Comparison of ENCODE assay signal across 8 cellular contexts in the genomic region with DNA sequence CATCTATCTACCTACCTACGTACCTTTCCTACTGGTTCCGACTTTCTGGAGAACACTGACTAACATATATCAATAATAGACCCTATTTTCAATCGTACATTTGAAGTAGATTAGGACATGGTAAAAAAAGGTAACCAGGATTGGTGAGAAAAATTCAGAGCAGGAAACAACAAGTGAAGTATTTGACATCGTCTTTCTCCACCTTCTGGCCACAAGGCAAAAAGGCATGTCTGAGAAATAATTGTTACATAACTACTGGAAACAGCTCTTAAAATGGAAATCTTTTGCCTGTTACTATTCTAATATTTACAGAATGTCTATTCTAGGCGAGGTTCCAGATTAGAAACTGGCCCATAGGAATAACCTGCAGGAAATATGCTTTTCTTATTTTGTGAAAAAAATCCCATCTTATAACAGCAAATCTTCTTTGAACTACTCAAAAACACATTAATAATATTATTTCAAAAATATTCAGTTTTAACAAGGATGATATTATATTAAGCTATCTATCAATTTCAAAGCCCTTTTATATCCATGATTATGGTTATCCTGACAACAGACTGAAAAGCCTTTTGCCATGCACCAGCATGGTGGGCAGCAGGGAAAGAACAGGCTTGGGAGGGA.
DNase-seq lines count a peak whose midpoint lies in the region; ATAC-seq and TF ChIP-seq lines count a peak whose summit lies in the region.

No MANE protein-coding gene starts in this region.

- H3K36me3 Mint-ChIP-seq in CD4-positive, alpha-beta T cell (ENCODE audit: low read depth): no peaks in the 10 kb centered on the region
- H3K36me3 Mint-ChIP-seq in brain: no peaks in the 10 kb centered on the region

- H3K9me3 Mint-ChIP-seq in CD4-positive, alpha-beta T cell: no peaks in the 10 kb centered on the region
- no peaks in the 10 kb centered on the region for H3K9me3 Mint-ChIP-seq in brain

- no peak overlapping the region for H3K27ac ChIP-seq in CD4-positive, alpha-beta T cell (ENCODE audit: low read depth, low read length)
- H3K27ac ChIP-seq in vagina (peak overlapping the region; percentile 28), mesenchymal stem cell (ENCODE audit: low read length, poor library complexity, severe bottlenecking) (no peak overlapping the region)

- no peak overlapping the region for H2AK5ac ChIP-seq in mesenchymal stem cell (ENCODE audit: low read length, severe bottlenecking)

- no peak overlapping the region for H3K4me3 Mint-ChIP-seq in CD4-positive, alpha-beta T cell
- H3K4me3 Mint-ChIP-seq in brain: no peak overlapping the region

- H3K23ac ChIP-seq in mesenchymal stem cell (ENCODE audit: low read length in 2 of 2): no peak overlapping the region

- no peak overlapping the region for H3K14ac ChIP-seq in mesenchymal stem cell (ENCODE audit: low read length in 2 of 2)

- CTCF ChIA-PET in CD4-positive, alpha-beta T cell (lab: Charles Lee): interaction anchor here (0.7 to 1.3 kb wide), 6 partner anchors 320 to 1935 kb away, joined by 3 to 16 read pairs (median 4); no protein-coding TSS in a partner anchor

- H3K27me3 Mint-ChIP-seq in CD4-positive, alpha-beta T cell: no peaks in the 10 kb centered on the region
- peaks cover 2% of the 10 kb centered on the region for H3K27me3 Mint-ChIP-seq in brain

- H3K9me3 ChIP-seq in CD4-positive, alpha-beta T cell (ENCODE audit: control insufficient read depth, low read length): no peaks in the 10 kb centered on the region
- no peaks in the 10 kb centered on the region for H3K9me3 ChIP-seq in vagina
- no peaks in the 10 kb centered on the region for H3K9me3 ChIP-seq in mesenchymal stem cell (ENCODE audit: control insufficient read depth, low read length)

- H2BK12ac ChIP-seq in mesenchymal stem cell (ENCODE audit: low read length in 2 of 2): no peak overlapping the region

- intact Hi-C loops in CD4-positive, alpha-beta T cell (cut with DNase I, micrococcal nuclease): loop anchor here (1.0 to 2.0 kb wide), 3 partner anchors 321 to 1936 kb away; no protein-coding TSS in a partner anchor
- intact Hi-C loops in vagina (cut with DNase I): loop anchor here (5.0 kb wide), 1 partner anchor 188 kb away; no protein-coding TSS in a partner anchor

- H3K9ac ChIP-seq in mesenchymal stem cell (ENCODE audit: low read length): no peak overlapping the region

- H3K4me1 Mint-ChIP-seq in CD4-positive, alpha-beta T cell (ENCODE audit: low read depth): no peaks in the 10 kb centered on the region
- H3K4me1 Mint-ChIP-seq in brain: peaks cover 11% of the 10 kb centered on the region

- no peak overlapping the region for H2BK120ac ChIP-seq in mesenchymal stem cell (ENCODE audit: low read depth, low read length)

- H3K4me2 ChIP-seq in mesenchymal stem cell (ENCODE audit: low read length, poor library complexity, severe bottlenecking): no peak overlapping the region

- H3K4me1 ChIP-seq in vagina (peaks cover 9% of the 10 kb centered on the region), mesenchymal stem cell (ENCODE audit: control insufficient read depth, insufficient read depth, low read depth, low read length) (no peaks in the 10 kb centered on the region)

- no peaks in the 10 kb centered on the region for H3K79me1 ChIP-seq in mesenchymal stem cell (replicated peaks; ENCODE audit: low read length, poor library complexity, severe bottlenecking)

- H4K91ac ChIP-seq in mesenchymal stem cell (ENCODE audit: low read length): no peak overlapping the region

- H3K36me3 ChIP-seq in vagina: no peaks in the 10 kb centered on the region
- H3K36me3 ChIP-seq in mesenchymal stem cell (ENCODE audit: control insufficient read depth in 1 of 2, insufficient read depth in 2 of 2, low read depth in 1 of 2, low read length in 2 of 2): no peaks in the 10 kb centered on the region

- no peak overlapping the region for H4K8ac ChIP-seq in mesenchymal stem cell (ENCODE audit: low read length)

- no peak overlapping the region for H2AFZ ChIP-seq in mesenchymal stem cell (ENCODE audit: low read depth, low read length)

- no peak overlapping the region for H3K4ac ChIP-seq in mesenchymal stem cell (ENCODE audit: low read depth in 1 of 2, low read length in 2 of 2)

- TF ChIP-seq POLR2A in vagina (IDR thresholded peaks at IDR 0.05) (no peak), GM18505 (IDR thresholded peaks at IDR 0.05; ENCODE audit: borderline replicate concordance, extremely low read depth, insufficient read depth, insufficient read length) (no peak)

- no peak overlapping the region for H2BK5ac ChIP-seq in mesenchymal stem cell (ENCODE audit: low read depth, low read length, poor library complexity, severe bottlenecking)

- no peak overlapping the region for H3K18ac ChIP-seq in mesenchymal stem cell (ENCODE audit: low read depth in 1 of 2, low read length in 2 of 2)

- H3K4me3 ChIP-seq in vagina (no peak overlapping the region), mesenchymal stem cell (ENCODE audit: insufficient read depth in 1 of 2, low read depth in 1 of 2, low read length in 2 of 2) (no peak overlapping the region)

- H3K27me3 ChIP-seq in CD4-positive, alpha-beta T cell (ENCODE audit: control insufficient read depth, insufficient read depth, low read length): no peaks in the 10 kb centered on the region
- H3K27me3 ChIP-seq in vagina: no peaks in the 10 kb centered on the region
- H3K27me3 ChIP-seq in mesenchymal stem cell (ENCODE audit: control insufficient read depth in 1 of 2, insufficient read depth in 1 of 2, low read length in 2 of 2): no peaks in the 10 kb centered on the region

- POLR2A ChIA-PET in CD4-positive, alpha-beta T cell (lab: Charles Lee): interaction anchor here (0.6 to 1.0 kb wide), 2 partner anchors 320 to 1935 kb away, joined by 3 to 7 read pairs; no protein-coding TSS in a partner anchor

- DNase-seq in CD4-positive, alpha-beta T cell: peak in 1 of 10 experiments; percentile 2
- peak; percentile 75 for DNase-seq in GM20000 (ENCODE audit: low spot score)
- peak; percentile 63 for DNase-seq in NCI-H2227 (lab: John Stamatoyannopoulos, UW; ENCODE audit: unreplicated experiment)
- DNase-seq in kidney tubule cell (ENCODE audit: low spot score): peak; percentile 20
- DNase-seq in vagina (ENCODE audit: extremely low spot score in 2 of 2): no peak
- no peak for DNase-seq in mesenchymal stem cell

- no peak overlapping the region for H2BK15ac ChIP-seq in mesenchymal stem cell (ENCODE audit: low read depth, poor library complexity, severe bottlenecking)

- 82% methylated on average over 3 of the region's 5 CpGs for WGBS in mesenchymal stem cell

- no peak overlapping the region for H3K27ac Mint-ChIP-seq in CD4-positive, alpha-beta T cell
- no peak overlapping the region for H3K27ac Mint-ChIP-seq in brain

- peak; percentile 60 for TF ChIP-seq CTCF in CD4-positive, alpha-beta T cell (IDR thresholded peaks at IDR 0.05)
- TF ChIP-seq CTCF in GM20000 (IDR thresholded peaks at IDR 0.05; ENCODE audit: extremely low read depth, missing control alignments) (peak; percentile 42), brain (conservative IDR thresholded peaks at IDR 0.05) (peak; percentile 71 to 76), vagina (IDR thresholded peaks at IDR 0.05) (peak; percentile 50 to 75 (median 58))

- no peak for ATAC-seq in CD4-positive, alpha-beta T cell (ENCODE audit: poor library complexity)
- ATAC-seq in GM18505 (IDR thresholded peaks at IDR 0.05; ENCODE audit: unreplicated experiment): no peak

Comparison
In these comparisons a context has a peak if more than half of its experiments do, and no peak if none do; other contexts are left out.
1. DNase-seq: peak in GM20000 (single experiment), NCI-H2227 (single experiment) and kidney tubule cell (single experiment); none in vagina (0 of 2) and mesenchymal stem cell (single experiment).
2. Peak in every context shown above with its lines, with median percentiles within 50 percentile points of each other: CTCF ChIP-seq.